In genomic region chr12:116590561-116590960, GRCh38 we compare ENCODE assay signal across 18 cellular contexts. TPM values are rescaled to one million over a fixed set of nuclear protein-coding genes. Genes with fewer than 3 reads are reported as not detected.
DNase-seq lines count a peak whose midpoint lies in the region; ATAC-seq and TF ChIP-seq lines count a peak whose summit lies in the region.
"Had no signal": no experiment of that assay in that cellular context is flagged by ENCODE, and none has a peak within 500 bp of the region (broad histone marks: within the 10 kb centered on the region; RNA-seq: fewer than 3 reads in every experiment).

No MANE protein-coding gene starts in this region.

- H3K27ac Mint-ChIP-seq in endodermal cell, result no peak overlapping the region
- H3K27ac Mint-ChIP-seq: activated CD8-positive, alpha-beta T cell treated with anti-CD3 and anti-CD28 coated beads, Interleukin-2, amount 10 ng/mL, durations not matched to agents 7 days and 5 days; IgD-negative memory B cell had no signal

- H3K27ac ChIP-seq in HEK293 (ENCODE audit: extremely low read depth, low read depth, low read length) (no peak overlapping the region), endodermal cell (ENCODE audit: low read depth, low read length) (no peak overlapping the region)
- H3K27ac ChIP-seq: right atrium auricular region, vagina had no signal

- no peaks in the 10 kb centered on the region for H3K9me3 Mint-ChIP-seq in endodermal cell

- 50% methylated on average over 1 of the region's 1 CpG; no CpG with 5 or more reads in 1 of the 2 experiments for WGBS in endodermal cell (ENCODE audit: insufficient coverage in 1 of 2, insufficient read length in 1 of 2), 2 experiments

- DNase-seq in AML-193 (lab: John Stamatoyannopoulos, UW) (peak; percentile 51 to 54), NOMO-1 treated with dmso at 0.1 percent for 144 hours (lab: John Stamatoyannopoulos, UW; ENCODE audit: unreplicated experiment) (peak; percentile 23), endodermal cell (no peak), posterior vena cava (ENCODE audit: low spot score) (no peak), activated T-cell treated with anti-CD3 and anti-CD28 coated beads for 4 hours (no peak)
- DNase-seq: activated CD8-positive, alpha-beta T cell treated with anti-CD3 and anti-CD28 coated beads, Interleukin-2, amount 10 ng/mL, durations not matched to agents 7 days and 5 days; GF-D8; HCEC 1CT; kidney glomerular epithelial cell; NCI-H2107; stimulated activated CD4-positive, alpha-beta T cell treated with anti-CD3 and anti-CD28 coated beads, Interleukin-4, amount 100 ng/mL, for 24 hours had no signal

- no peaks in the 10 kb centered on the region for H3K36me3 Mint-ChIP-seq in endodermal cell (ENCODE audit: low read depth)
- H3K36me3 Mint-ChIP-seq: IgD-negative memory B cell; stimulated activated memory B cell treated with anti-CD40 and anti-IgM and Interleukin-4, amounts not matched to agents 10 μg/mL and 1 μg/mL and 100 μg/mL, for 72 hours had no signal

- POLR2A ChIA-PET in HEK293 (lab: Yijun Ruan, JAX), result no interaction called here

- H3K9me3 ChIP-seq in HEK293 (ENCODE audit: control insufficient read depth, insufficient read depth, low read depth, low read length) (no peaks in the 10 kb centered on the region), endodermal cell (ENCODE audit: control insufficient read depth, low read length) (peaks cover under 1% of the 10 kb centered on the region)
- H3K9me3 ChIP-seq: right atrium auricular region, vagina had no signal

- peaks cover 17% of the 10 kb centered on the region for H3K27me3 ChIP-seq in endodermal cell (ENCODE audit: control insufficient read depth, insufficient read depth, low read length, poor library complexity, severe bottlenecking)
- H3K27me3 ChIP-seq: right atrium auricular region, vagina had no signal

- CTCF ChIA-PET in HEK293 (lab: Yijun Ruan, JAX), result interaction anchor here (0.7 to 1.1 kb wide), 2 partner anchors 9 to 11 kb away, joined by 3 to 4 read pairs; no protein-coding TSS in a partner anchor

- no peak for ATAC-seq in HG03378 (IDR thresholded peaks at IDR 0.05; ENCODE audit: unreplicated experiment)
- no peak for ATAC-seq in HG02852 (IDR thresholded peaks at IDR 0.05; ENCODE audit: unreplicated experiment)
- ATAC-seq: activated CD8-positive, alpha-beta T cell treated with anti-CD3 and anti-CD28 coated beads, Interleukin-2, amount 10 ng/mL, durations not matched to agents 7 days and 5 days; stimulated activated memory B cell treated with anti-CD40 and anti-IgM and Interleukin-4, amounts not matched to agents 10 μg/mL and 1 μg/mL and 100 μg/mL, for 72 hours had no signal

- H3K4me3 ChIP-seq in HEK293 (ENCODE audit: low read depth, low read length) (no peak overlapping the region), endodermal cell (ENCODE audit: low read length) (no peak overlapping the region)
- H3K4me3 ChIP-seq: right atrium auricular region, vagina had no signal

- TF ChIP-seq CTCF in HEK293 (tag by site-specific recombination; IDR thresholded peaks at IDR 0.05), result 0 out of 2 replicates have a peak, but pooled peaks have one; percentile 10
- peak; percentile 23 for TF ChIP-seq CTCF in endodermal cell (conservative IDR thresholded peaks at IDR 0.05)

- peaks cover 10% of the 10 kb centered on the region for H3K4me1 Mint-ChIP-seq in endodermal cell

- H3K4me1 ChIP-seq in HEK293 (ENCODE audit: control insufficient read depth, insufficient read depth, low read length) (peaks cover 2% of the 10 kb centered on the region; the same call in 1 of the 2 replicates), endodermal cell (ENCODE audit: control insufficient read depth, insufficient read depth, low read length) (peaks cover 6% of the 10 kb centered on the region)

- peaks cover 8% of the 10 kb centered on the region for H3K27me3 Mint-ChIP-seq in endodermal cell (ENCODE audit: insufficient read depth)
- H3K27me3 Mint-ChIP-seq: IgD-negative memory B cell; stimulated activated memory B cell treated with anti-CD40 and anti-IgM and Interleukin-4, amounts not matched to agents 10 μg/mL and 1 μg/mL and 100 μg/mL, for 72 hours had no signal

- H3K36me3 ChIP-seq in HEK293 (ENCODE audit: control insufficient read depth in 2 of 2, insufficient read depth in 1 of 2, low read length in 2 of 2) (no peaks in the 10 kb centered on the region), endodermal cell (ENCODE audit: control insufficient read depth, insufficient read depth, low read length) (no peaks in the 10 kb centered on the region)
- H3K36me3 ChIP-seq: right atrium auricular region, vagina had no signal

- H3K9ac ChIP-seq in endodermal cell (ENCODE audit: extremely low read depth, low read length, poor library complexity, severe bottlenecking), result no peak overlapping the region

- H3K4me3 Mint-ChIP-seq in endodermal cell, result no peak overlapping the region
- H3K4me3 Mint-ChIP-seq: activated CD8-positive, alpha-beta T cell treated with anti-CD3 and anti-CD28 coated beads, Interleukin-2, amount 10 ng/mL, durations not matched to agents 7 days and 5 days; IgD-negative memory B cell; stimulated activated memory B cell treated with anti-CD40 and anti-IgM and Interleukin-4, amounts not matched to agents 10 μg/mL and 1 μg/mL and 100 μg/mL, for 72 hours had no signal

- intact Hi-C loops in posterior vena cava (cut with DNase I), result loop anchor here in 1 of 2 donors (10.0 kb wide), 2 partner anchors 66 to 136 kb away; no protein-coding TSS in a partner anchor

TF ChIP-seq in HEK293, 187 proteins besides CTCF, POLR2A, EP300 and RAD21:
- TF ChIP-seq ZNF423 (tag by site-specific recombination; IDR thresholded peaks at IDR 0.05) (0 out of 2 replicates have a peak, but pooled peaks have one; percentile 25), ZIC2 (tag by site-specific recombination; IDR thresholded peaks at IDR 0.05) (peak; percentile 77), GLIS1 (tag by site-specific recombination; IDR thresholded peaks at IDR 0.05) (peak; percentile 85), PRDM1 (tag by site-specific recombination; IDR thresholded peaks at IDR 0.05) (no peak), ZNF639 (tag by site-specific recombination; IDR thresholded peaks at IDR 0.05) (no peak), ZNF24 (tag by site-specific recombination; IDR thresholded peaks at IDR 0.05) (no peak)

RNA-seq across cellular contexts. Expression of gene MAP1LC3B2, which starts 31.4 kb away (rescaled TPM):
- total RNA-seq in endodermal cell, result 1 to 10 TPM in 1 of 2 donors, under 1 TPM in 1; 0.80 to 1.4 TPM
- polyA plus RNA-seq in endodermal cell (2013, experiment 1 of 2), result 3.7 TPM
- polyA plus RNA-seq in endodermal cell (2013, experiment 2 of 2), result 3.5 TPM
- total RNA-seq in posterior vena cava, result 1 to 10 TPM in 1 of 2 donors, not detected in 1; 1.8 TPM
- total RNA-seq: vagina had no signal

Comparison
In these comparisons a context has a peak if more than half of its experiments do, and no peak if none do; other contexts are left out.
1. DNase-seq: peak in AML-193 (2 of 2) and NOMO-1 treated with dmso at 0.1 percent for 144 hours (single experiment); none in endodermal cell (single experiment), posterior vena cava (single experiment) and activated T-cell treated with anti-CD3 and anti-CD28 coated beads for 4 hours (single experiment).